Comparison of ENCODE assay signal across 12 cellular contexts in the genomic region with DNA sequence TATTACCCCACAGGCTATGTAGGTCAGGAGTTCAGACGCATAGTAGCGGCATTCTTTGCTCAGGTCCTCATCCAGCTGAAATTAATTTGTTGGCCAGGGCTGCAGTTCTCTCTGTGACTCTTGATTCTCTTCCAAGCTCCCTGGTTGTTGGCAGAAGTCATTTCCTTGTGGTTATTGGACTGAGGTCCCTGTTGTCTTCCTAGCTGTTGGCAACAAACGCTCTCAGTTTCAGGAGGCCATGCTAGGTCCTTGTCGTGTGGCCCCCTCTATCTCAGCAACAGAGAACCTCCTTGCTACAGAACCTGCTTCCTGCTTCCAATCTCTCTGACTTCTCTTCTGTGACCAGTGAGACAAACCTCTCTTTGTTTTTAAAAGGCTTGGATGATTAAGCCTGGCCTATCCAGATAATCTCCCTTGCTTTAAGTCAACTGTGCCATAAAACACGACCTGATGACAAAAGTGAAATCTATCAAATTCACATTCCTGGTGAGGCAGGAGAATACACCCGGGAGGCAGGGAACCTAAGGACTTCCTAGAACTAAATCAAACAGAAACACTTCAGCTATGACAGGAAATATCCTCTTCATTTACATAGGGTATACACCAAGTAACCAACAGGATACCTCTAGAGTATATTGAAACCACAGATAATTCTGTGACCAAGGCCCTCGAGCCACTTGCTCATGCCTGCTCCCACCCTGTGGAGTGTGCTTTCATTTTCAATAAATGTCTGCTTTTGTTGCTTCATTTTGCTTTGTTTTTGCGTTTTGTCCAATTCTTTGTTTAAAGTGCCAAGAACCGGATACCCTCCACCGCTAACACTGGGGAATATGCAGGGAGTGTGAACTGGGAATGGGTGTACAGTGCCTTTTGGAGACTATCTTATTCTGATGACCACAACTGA.
DNase-seq lines count a peak whose midpoint lies in the region; ATAC-seq and TF ChIP-seq lines count a peak whose summit lies in the region.
"Had no signal": no experiment of that assay in that cellular context is flagged by ENCODE, and none has a peak within 500 bp of the region (broad histone marks: within the 10 kb centered on the region; RNA-seq: fewer than 3 reads in every experiment).

No MANE protein-coding gene starts in this region.

- no peaks in the 10 kb centered on the region for H3K9me3 Mint-ChIP-seq in Calu3 (ENCODE audit: low read depth, unreplicated experiment)
- peaks cover 19% of the 10 kb centered on the region for H3K9me3 Mint-ChIP-seq in activated T-cell treated with anti-CD3 and anti-CD28 coated beads, Interleukin-2, amount 50 U/mL, for 4 hours
- H3K9me3 Mint-ChIP-seq: stimulated activated memory B cell treated with anti-CD40 and anti-IgM and Interleukin-4, amounts not matched to agents 10 μg/mL and 1 μg/mL and 100 μg/mL, for 72 hours had no signal

- H3K4me3 Mint-ChIP-seq in Calu3 (ENCODE audit: low read depth, unreplicated experiment), result peak overlapping the region; percentile 46
- H3K4me3 Mint-ChIP-seq in activated T-cell treated with anti-CD3 and anti-CD28 coated beads, Interleukin-2, amount 50 U/mL, for 4 hours, result no peak overlapping the region
- H3K4me3 Mint-ChIP-seq: HFFc6; stimulated activated memory B cell treated with anti-CD40 and anti-IgM and Interleukin-4, amounts not matched to agents 10 μg/mL and 1 μg/mL and 100 μg/mL, for 72 hours had no signal

- peak; percentile 49 for DNase-seq in Calu3
- DNase-seq in NCI-H1048 (lab: John Stamatoyannopoulos, UW), result peak; percentile 30
- peak; percentile 1 for DNase-seq in myocyte (ENCODE audit: low read depth)
- no peak for DNase-seq in T-helper 9 cell
- no peak for DNase-seq in stimulated activated naive CD4-positive, alpha-beta T cell (lab: John Stamatoyannopoulos, UW)
- no peak for DNase-seq in NCI-H128 (lab: John Stamatoyannopoulos, UW; ENCODE audit: unreplicated experiment)
- DNase-seq in activated T-cell treated with anti-CD3 and anti-CD28 coated beads, Interleukin-2, amount 50 U/mL, for 4 hours, result no peak
- DNase-seq: effector memory CD4-positive, alpha-beta T cell; HFFc6; spleen had no signal

- CTCF ChIA-PET in Calu3 (lab: Charles Lee), result no interaction called here

- H3K27me3 Mint-ChIP-seq in Calu3 (ENCODE audit: unreplicated experiment), result no peaks in the 10 kb centered on the region
- H3K27me3 Mint-ChIP-seq in activated T-cell treated with anti-CD3 and anti-CD28 coated beads, Interleukin-2, amount 50 U/mL, for 4 hours (ENCODE audit: low read depth), result no peaks in the 10 kb centered on the region
- H3K27me3 Mint-ChIP-seq: stimulated activated memory B cell treated with anti-CD40 and anti-IgM and Interleukin-4, amounts not matched to agents 10 μg/mL and 1 μg/mL and 100 μg/mL, for 72 hours had no signal

- TF ChIP-seq CTCF in Calu3 (IDR thresholded peaks at IDR 0.05; ENCODE audit: unreplicated experiment), result no peak

- no peaks in the 10 kb centered on the region for H3K36me3 Mint-ChIP-seq in Calu3 (ENCODE audit: insufficient read depth, unreplicated experiment)
- no peaks in the 10 kb centered on the region for H3K36me3 Mint-ChIP-seq in activated T-cell treated with anti-CD3 and anti-CD28 coated beads, Interleukin-2, amount 50 U/mL, for 4 hours (ENCODE audit: insufficient read depth)
- H3K36me3 Mint-ChIP-seq: stimulated activated memory B cell treated with anti-CD40 and anti-IgM and Interleukin-4, amounts not matched to agents 10 μg/mL and 1 μg/mL and 100 μg/mL, for 72 hours had no signal

- H3K27ac Mint-ChIP-seq in Calu3 (ENCODE audit: unreplicated experiment), result peak overlapping the region; percentile 78
- H3K27ac Mint-ChIP-seq: HFFc6; stimulated activated memory B cell treated with anti-CD40 and anti-IgM and Interleukin-4, amounts not matched to agents 10 μg/mL and 1 μg/mL and 100 μg/mL, for 72 hours had no signal

- intact Hi-C loops in Calu3 (cut with micrococcal nuclease; ENCODE audit: unreplicated experiment), result loop anchor here (1.0 to 10.0 kb wide), 4 partner anchors 39 to 199 kb away; a partner anchor contains a TSS

- no TSS peak for BruUV-seq in Calu3 (replicated peaks; lab: Mats Ljungman, UMichigan)

- peak; percentile 68 for ATAC-seq in esophagus mucosa
- ATAC-seq in activated T-cell treated with anti-CD3 and anti-CD28 coated beads, Interleukin-2, amount 50 U/mL, for 4 hours, result no peak
- ATAC-seq: stimulated activated memory B cell treated with anti-CD40 and anti-IgM and Interleukin-4, amounts not matched to agents 10 μg/mL and 1 μg/mL and 100 μg/mL, for 72 hours had no signal

- H3K4me1 Mint-ChIP-seq in Calu3 (ENCODE audit: low read depth, unreplicated experiment), result peaks cover 35% of the 10 kb centered on the region
- no peaks in the 10 kb centered on the region for H3K4me1 Mint-ChIP-seq in activated T-cell treated with anti-CD3 and anti-CD28 coated beads, Interleukin-2, amount 50 U/mL, for 4 hours (ENCODE audit: low read depth)
- H3K4me1 Mint-ChIP-seq: stimulated activated memory B cell treated with anti-CD40 and anti-IgM and Interleukin-4, amounts not matched to agents 10 μg/mL and 1 μg/mL and 100 μg/mL, for 72 hours had no signal

Comparison
In these comparisons a context has a peak if more than half of its experiments do, and no peak if none do; other contexts are left out.
1. DNase-seq: peak in Calu3 (single experiment), NCI-H1048 (single experiment) and myocyte (single experiment); none in T-helper 9 cell (single experiment), stimulated activated naive CD4-positive, alpha-beta T cell (0 of 6), NCI-H128 (single experiment) and activated T-cell treated with anti-CD3 and anti-CD28 coated beads, Interleukin-2, amount 50 U/mL, for 4 hours (single experiment).